10 cellular contexts compared by ENCODE assay signal in genomic region chr2:132009874-132010521, GRCh38.
DNase-seq lines count a peak whose midpoint lies in the region; ATAC-seq, FAIRE-seq and TF ChIP-seq lines count a peak whose summit lies in the region.
"Had no signal": no experiment of that assay in that cellular context is flagged by ENCODE, and none has a peak within 500 bp of the region (broad histone marks: within the 10 kb centered on the region; RNA-seq: fewer than 3 reads in every experiment).

No MANE protein-coding gene starts in this region.

- no peak for FAIRE-seq in frontal cortex (lab: Jason Lieb, UNC)

- H3K27ac Mint-ChIP-seq in endodermal cell = no peak overlapping the region
- no peak overlapping the region for H3K27ac Mint-ChIP-seq in activated naive CD4-positive, alpha-beta T cell treated with anti-CD3 and anti-CD28 coated beads for 36 hours

- H3K9me3 ChIP-seq in endodermal cell (ENCODE audit: control insufficient read depth, low read length) (no peaks in the 10 kb centered on the region), neuronal stem cell (replicated peaks in 1 of 2; ENCODE audit: control insufficient read depth in 2 of 2, insufficient read depth in 1 of 2, low read depth in 1 of 2, low read length in 2 of 2) (no peaks in the 10 kb centered on the region)

- H3K4me3 ChIP-seq in LNCaP clone FGC (ENCODE audit: low read depth, low read length) = peak overlapping the region; percentile 26
- H3K4me3 ChIP-seq in endodermal cell (ENCODE audit: low read length) = peak overlapping the region; percentile 49
- H3K4me3 ChIP-seq in neuronal stem cell (ENCODE audit: low read length in 2 of 2) = peak overlapping the region in 1 of 2 donors; percentile 74
- H3K4me3 ChIP-seq: lung had no signal

- no peak overlapping the region for H3K27ac ChIP-seq in endodermal cell (ENCODE audit: low read depth, low read length)
- H3K27ac ChIP-seq in neuronal stem cell (replicated peaks; ENCODE audit: low read length) = no peak overlapping the region

- TF ChIP-seq CTCF in LNCaP clone FGC (IDR thresholded peaks at IDR 0.05; ENCODE audit: control insufficient read depth, extremely low read depth, insufficient read depth) = no peak
- TF ChIP-seq CTCF in endodermal cell (conservative IDR thresholded peaks at IDR 0.05) = no peak

- DNase-seq in COLO668 (lab: John Stamatoyannopoulos, UW; ENCODE audit: unreplicated experiment) (peak; percentile 30), LNCaP clone FGC (ENCODE audit: low read depth) (no peak), endodermal cell (peak; percentile 62), neuronal stem cell (ENCODE audit: low spot score) (no peak), frontal cortex (ENCODE audit: low spot score in 2 of 2) (no peak), HCEC 1CT (no peak)
- no peak for DNase-seq in activated naive CD4-positive, alpha-beta T cell treated with anti-CD3 and anti-CD28 coated beads for 36 hours
- DNase-seq: NCI-H1048 had no signal

- no peaks in the 10 kb centered on the region for H3K4me1 Mint-ChIP-seq in endodermal cell
- H3K4me1 Mint-ChIP-seq in activated naive CD4-positive, alpha-beta T cell treated with anti-CD3 and anti-CD28 coated beads for 36 hours (ENCODE audit: low read depth) = peaks cover 2% of the 10 kb centered on the region

- H3K4me3 Mint-ChIP-seq in endodermal cell = peak overlapping the region; percentile 49
- H3K4me3 Mint-ChIP-seq in activated naive CD4-positive, alpha-beta T cell treated with anti-CD3 and anti-CD28 coated beads for 36 hours = no peak overlapping the region

- intact Hi-C loops in activated naive CD4-positive, alpha-beta T cell treated with anti-CD3 and anti-CD28 coated beads for 36 hours (cut with micrococcal nuclease) = no loop called here

- no peak overlapping the region for H2BK15ac ChIP-seq in neuronal stem cell (ENCODE audit: low read length)

- H3K36me3 ChIP-seq in endodermal cell (ENCODE audit: control insufficient read depth, insufficient read depth, low read length) (no peaks in the 10 kb centered on the region), neuronal stem cell (replicated peaks in 1 of 2; ENCODE audit: control insufficient read depth in 2 of 2, insufficient read depth in 2 of 2, low read length in 2 of 2) (no peaks in the 10 kb centered on the region)

- no peak overlapping the region for H2BK12ac ChIP-seq in neuronal stem cell (ENCODE audit: low read length)

- peak overlapping the region; percentile 83 for H2AFZ ChIP-seq in neuronal stem cell (ENCODE audit: low read length)

- no peak overlapping the region for H4K91ac ChIP-seq in neuronal stem cell (ENCODE audit: low read depth, low read length, poor library complexity)

- peak overlapping the region; percentile 93 for H3K18ac ChIP-seq in neuronal stem cell (ENCODE audit: low read length)

- H3K4me2 ChIP-seq in neuronal stem cell (ENCODE audit: insufficient read depth, low read length, poor library complexity, severe bottlenecking) = peak overlapping the region; percentile 62

- H3K4ac ChIP-seq in neuronal stem cell (ENCODE audit: low read length) = no peak overlapping the region

- H4K8ac ChIP-seq in neuronal stem cell (ENCODE audit: low read depth, low read length) = no peak overlapping the region

- no peak overlapping the region for H2BK5ac ChIP-seq in neuronal stem cell (ENCODE audit: low read length)

- no peak overlapping the region for H3K23ac ChIP-seq in neuronal stem cell (ENCODE audit: low read depth, low read length, poor library complexity)

- peaks cover 70% of the 10 kb centered on the region for H3K27me3 Mint-ChIP-seq in endodermal cell (ENCODE audit: insufficient read depth)
- peaks cover 46% of the 10 kb centered on the region for H3K27me3 Mint-ChIP-seq in activated naive CD4-positive, alpha-beta T cell treated with anti-CD3 and anti-CD28 coated beads for 36 hours (ENCODE audit: low read depth)

- CTCF ChIA-PET in activated naive CD4-positive, alpha-beta T cell treated with anti-CD3 and anti-CD28 coated beads for 36 hours (lab: Charles Lee) = no interaction called here

- no peaks in the 10 kb centered on the region for H3K9me3 Mint-ChIP-seq in endodermal cell
- no peaks in the 10 kb centered on the region for H3K9me3 Mint-ChIP-seq in activated naive CD4-positive, alpha-beta T cell treated with anti-CD3 and anti-CD28 coated beads for 36 hours

- H3K79me1 ChIP-seq in neuronal stem cell (ENCODE audit: low read depth, low read length) = no peaks in the 10 kb centered on the region

- no peaks in the 10 kb centered on the region for H3K4me1 ChIP-seq in endodermal cell (ENCODE audit: control insufficient read depth, insufficient read depth, low read length)
- H3K4me1 ChIP-seq in neuronal stem cell (ENCODE audit: control insufficient read depth in 2 of 2, insufficient read depth in 1 of 2, low read depth in 1 of 2, low read length in 2 of 2) = no peaks in the 10 kb centered on the region

- no peak overlapping the region for H2BK120ac ChIP-seq in neuronal stem cell (ENCODE audit: low read depth, low read length)

- ATAC-seq in HG02571 (IDR thresholded peaks at IDR 0.05; ENCODE audit: unreplicated experiment) = no peak

- H3K36me3 Mint-ChIP-seq in endodermal cell (ENCODE audit: low read depth) = no peaks in the 10 kb centered on the region
- H3K36me3 Mint-ChIP-seq in activated naive CD4-positive, alpha-beta T cell treated with anti-CD3 and anti-CD28 coated beads for 36 hours (ENCODE audit: low read depth) = peaks cover 2% of the 10 kb centered on the region

- 4 to 6% methylated on average over 13 to 56 of the region's 56 CpGs for WGBS in endodermal cell (ENCODE audit: insufficient coverage in 1 of 2, insufficient read length in 1 of 2), 2 experiments
- no CpG with 5 or more reads among the region's 56 CpGs for WGBS in neuronal stem cell (ENCODE audit: extremely low coverage in 2 of 2, insufficient read length in 2 of 2, insufficient replicate concordance in 1 of 2), 2 donors

- no peak overlapping the region for H2AK5ac ChIP-seq in neuronal stem cell (ENCODE audit: low read depth, low read length)

- H3K9ac ChIP-seq in endodermal cell (ENCODE audit: extremely low read depth, low read length, poor library complexity, severe bottlenecking) (peak overlapping the region; percentile 11), neuronal stem cell (ENCODE audit: low read depth, low read length, poor library complexity) (no peak overlapping the region)

- peaks cover 54% of the 10 kb centered on the region for H3K27me3 ChIP-seq in endodermal cell (ENCODE audit: control insufficient read depth, insufficient read depth, low read length, poor library complexity, severe bottlenecking)
- peaks cover 5 to 33% (median 9%) of the 10 kb centered on the region in 3 experiments for H3K27me3 ChIP-seq in neuronal stem cell (ENCODE audit: control insufficient read depth in 3 of 3, insufficient read depth in 3 of 3, low read depth in 1 of 3, low read length in 3 of 3)

- H3K14ac ChIP-seq in neuronal stem cell (ENCODE audit: low read length) = no peak overlapping the region

Comparison
In these comparisons a context has a peak if more than half of its experiments do, and no peak if none do; other contexts are left out.
1. DNase-seq: peak in COLO668 (single experiment) and endodermal cell (single experiment); none in LNCaP clone FGC (single experiment), neuronal stem cell (single experiment), frontal cortex (0 of 2), HCEC 1CT (single experiment) and activated naive CD4-positive, alpha-beta T cell treated with anti-CD3 and anti-CD28 coated beads for 36 hours (single experiment).